ENCODE assay signal across 1 cellular context in genomic region chr15:88529021-88529630, GRCh38.
TF ChIP-seq lines count a peak whose summit lies in the region.

No MANE protein-coding gene starts in this region.

TF ChIP-seq in K562, 482 proteins besides CTCF, POLR2A, EP300 and RAD21:
- TF ChIP-seq CBFB (CRISPR knock-in tag; IDR thresholded peaks at IDR 0.05) (no peak), HMGN3 (IDR thresholded peaks at IDR 0.05; ENCODE audit: borderline replicate concordance, extremely low read depth, insufficient read length, low read depth, low read length) (no peak), MTF1 (CRISPR knock-in tag; IDR thresholded peaks at IDR 0.05; ENCODE audit: borderline replicate concordance) (no peak), CEBPB (tag; IDR thresholded peaks at IDR 0.05) (peak; percentile 47; the same call in 1 of the 2 replicates), CEBPG (CRISPR knock-in tag; IDR thresholded peaks at IDR 0.05) (no peak), CEBPG (tag; conservative IDR thresholded peaks at IDR 0.05 in 1 of 2, IDR thresholded peaks at IDR 0.05 in 1 of 2) (peak; percentile 20 to 47; a peak in 2 of 4 replicates)
